ENCODE assay signal across 2 cellular contexts in the genomic region with DNA sequence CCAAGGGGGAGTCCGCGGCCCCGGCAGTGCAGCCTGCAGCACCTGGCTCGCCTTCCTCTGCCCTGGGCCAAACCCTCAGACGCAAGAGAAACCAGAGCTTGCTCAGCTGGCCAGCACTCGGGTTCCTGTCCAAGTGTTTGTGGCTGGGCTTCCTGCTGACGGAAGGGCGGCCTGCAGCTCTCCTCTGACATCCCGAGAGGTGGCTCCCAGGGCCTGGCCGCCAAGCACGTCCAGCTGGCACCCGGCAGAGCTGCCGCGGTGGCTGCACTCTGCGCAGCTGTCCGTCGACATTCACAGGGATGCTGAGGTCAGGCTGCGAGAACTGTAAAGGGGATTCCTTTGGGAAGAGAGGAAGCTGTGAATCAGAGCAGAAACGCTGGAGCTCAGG.
A peak's percentile ranks its signal among the peaks of the same experiment; 100 is the strongest.
TF ChIP-seq lines count a peak whose summit lies in the region.

No MANE protein-coding gene starts in this region.

TF ChIP-seq in liver, 16 proteins besides CTCF, POLR2A, EP300 and RAD21 (continued from another document):
- TF ChIP-seq, protein P1, sequence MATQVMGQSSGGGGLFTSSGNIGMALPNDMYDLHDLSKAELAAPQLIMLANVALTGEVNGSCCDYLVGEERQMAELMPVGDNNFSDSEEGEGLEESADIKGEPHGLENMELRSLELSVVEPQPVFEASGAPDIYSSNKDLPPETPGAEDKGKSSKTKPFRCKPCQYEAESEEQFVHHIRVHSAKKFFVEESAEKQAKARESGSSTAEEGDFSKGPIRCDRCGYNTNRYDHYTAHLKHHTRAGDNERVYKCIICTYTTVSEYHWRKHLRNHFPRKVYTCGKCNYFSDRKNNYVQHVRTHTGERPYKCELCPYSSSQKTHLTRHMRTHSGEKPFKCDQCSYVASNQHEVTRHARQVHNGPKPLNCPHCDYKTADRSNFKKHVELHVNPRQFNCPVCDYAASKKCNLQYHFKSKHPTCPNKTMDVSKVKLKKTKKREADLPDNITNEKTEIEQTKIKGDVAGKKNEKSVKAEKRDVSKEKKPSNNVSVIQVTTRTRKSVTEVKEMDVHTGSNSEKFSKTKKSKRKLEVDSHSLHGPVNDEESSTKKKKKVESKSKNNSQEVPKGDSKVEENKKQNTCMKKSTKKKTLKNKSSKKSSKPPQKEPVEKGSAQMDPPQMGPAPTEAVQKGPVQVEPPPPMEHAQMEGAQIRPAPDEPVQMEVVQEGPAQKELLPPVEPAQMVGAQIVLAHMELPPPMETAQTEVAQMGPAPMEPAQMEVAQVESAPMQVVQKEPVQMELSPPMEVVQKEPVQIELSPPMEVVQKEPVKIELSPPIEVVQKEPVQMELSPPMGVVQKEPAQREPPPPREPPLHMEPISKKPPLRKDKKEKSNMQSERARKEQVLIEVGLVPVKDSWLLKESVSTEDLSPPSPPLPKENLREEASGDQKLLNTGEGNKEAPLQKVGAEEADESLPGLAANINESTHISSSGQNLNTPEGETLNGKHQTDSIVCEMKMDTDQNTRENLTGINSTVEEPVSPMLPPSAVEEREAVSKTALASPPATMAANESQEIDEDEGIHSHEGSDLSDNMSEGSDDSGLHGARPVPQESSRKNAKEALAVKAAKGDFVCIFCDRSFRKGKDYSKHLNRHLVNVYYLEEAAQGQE (IDR thresholded peaks at IDR 0.05): peak; percentile 75
- peak; percentile 53 for TF ChIP-seq SP1 (IDR thresholded peaks at IDR 0.05)
- peak; percentile 93 for TF ChIP-seq NR2F2 (IDR thresholded peaks at IDR 0.05)
- TF ChIP-seq YY1 (IDR thresholded peaks at IDR 0.05): peak; percentile 72
- peak; percentile 57 for TF ChIP-seq FOXA1 (IDR thresholded peaks at IDR 0.05)
- peak in 1 of 2 donors; percentile 64 for TF ChIP-seq GABPA (IDR thresholded peaks at IDR 0.05 in 1 of 2, conservative IDR thresholded peaks at IDR 0.05 in 1 of 2)
- TF ChIP-seq HNF4A (conservative IDR thresholded peaks at IDR 0.05): peak in 1 of 2 donors; percentile 57
- TF ChIP-seq ATF3 (IDR thresholded peaks at IDR 0.05): no peak
- peak in 1 of 2 donors; percentile 55 for TF ChIP-seq EGR1 (IDR thresholded peaks at IDR 0.05; ENCODE audit: low read depth in 2 of 2)
- peak in 1 of 2 donors; percentile 79 for TF ChIP-seq RXRA (IDR thresholded peaks at IDR 0.05)
- TF ChIP-seq HNF4G (IDR thresholded peaks at IDR 0.05): no peak
- TF ChIP-seq, protein P2, sequence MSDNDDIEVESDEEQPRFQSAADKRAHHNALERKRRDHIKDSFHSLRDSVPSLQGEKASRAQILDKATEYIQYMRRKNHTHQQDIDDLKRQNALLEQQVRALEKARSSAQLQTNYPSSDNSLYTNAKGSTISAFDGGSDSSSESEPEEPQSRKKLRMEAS (IDR thresholded peaks at IDR 0.05): no peak

TF ChIP-seq in HepG2, 621 proteins besides CTCF, POLR2A, EP300 and RAD21 (continued from another document):
- TF ChIP-seq MTF1 (CRISPR knock-in tag; IDR thresholded peaks at IDR 0.05): no peak
